Comparison of ENCODE assay signal across 14 cellular contexts in genomic region chr20:48634641-48635040, GRCh38.
"Had no signal": no experiment of that assay in that cellular context is flagged by ENCODE, and none has a peak within 500 bp of the region (broad histone marks: within the 10 kb centered on the region; RNA-seq: fewer than 3 reads in every experiment).

No MANE protein-coding gene starts in this region.

- H3K27me3 Mint-ChIP-seq: activated CD8-positive, alpha-beta T cell treated with anti-CD3 and anti-CD28 coated beads for 36 hours had no signal

- DNase-seq: activated CD4-positive, CD25-positive, alpha-beta regulatory T cell treated with anti-CD3 and anti-CD28 coated beads, Interleukin-2, amount 50 U/mL, for 72 hours; activated CD8-positive, alpha-beta memory T cell treated with anti-CD3 and anti-CD28 coated beads, Interleukin-2, amount 50 U/mL, for 4 hours; activated CD8-positive, alpha-beta T cell treated with anti-CD3 and anti-CD28 coated beads for 36 hours; effector CD8-positive, alpha-beta T cell; retina; SJCRH30; stimulated activated CD4-positive, alpha-beta T cell treated with anti-CD3 and anti-CD28 coated beads, Interleukin-4, amount 100 ng/mL, for 4 hours; T-helper 9 cell had no signal

- H3K4me3 ChIP-seq: cardiac muscle cell, coronary artery, gastroesophageal sphincter, SJCRH30, tibial nerve had no signal

- ATAC-seq: activated CD8-positive, alpha-beta T cell treated with anti-CD3 and anti-CD28 coated beads for 36 hours; gastroesophageal sphincter had no signal

- H3K27ac ChIP-seq: cardiac muscle cell, coronary artery, gastroesophageal sphincter, parathyroid adenoma, SJCRH30, tibial nerve had no signal

- H3K36me3 ChIP-seq: cardiac muscle cell had no signal

- H3K4me3 Mint-ChIP-seq: activated CD8-positive, alpha-beta T cell treated with anti-CD3 and anti-CD28 coated beads for 36 hours had no signal

- FAIRE-seq: astrocyte had no signal

- H3K9me3 ChIP-seq: gastroesophageal sphincter, SJCRH30, tibial nerve had no signal

- H3K9me3 Mint-ChIP-seq: activated CD8-positive, alpha-beta T cell treated with anti-CD3 and anti-CD28 coated beads for 36 hours had no signal

- H3K27me3 ChIP-seq: cardiac muscle cell, gastroesophageal sphincter, SJCRH30, tibial nerve had no signal

- H3K4me1 ChIP-seq: gastroesophageal sphincter, parathyroid adenoma, tibial nerve had no signal
